8 cellular contexts compared by ENCODE assay signal in genomic region chr4:1684756-1685603, GRCh38. TPM values are rescaled to one million over a fixed set of nuclear protein-coding genes. Genes with fewer than 3 reads are reported as not detected.
DNase-seq lines count a peak whose midpoint lies in the region; ATAC-seq and TF ChIP-seq lines count a peak whose summit lies in the region.

No MANE protein-coding gene starts in this region.

- H3K27me3 ChIP-seq in Caco-2 (replicated peaks; ENCODE audit: control insufficient read depth, insufficient read depth, low read length) (no peaks in the 10 kb centered on the region), mucosa of rectum (ENCODE audit: control insufficient read depth in 2 of 2, insufficient read depth in 2 of 2, low read length in 2 of 2) (no peaks in the 10 kb centered on the region), BE2C (no peaks in the 10 kb centered on the region)

- H3K9me3 ChIP-seq in Caco-2 (no peaks in the 10 kb centered on the region), mucosa of rectum (ENCODE audit: control insufficient read depth in 2 of 2, low read length in 2 of 2) (no peaks in the 10 kb centered on the region), BE2C (no peaks in the 10 kb centered on the region)

- no peaks in the 10 kb centered on the region for H3K9me3 Mint-ChIP-seq in Caco-2 (ENCODE audit: unreplicated experiment)

- peak overlapping the region; percentile 63 to 79 for H3K9ac ChIP-seq in mucosa of rectum (ENCODE audit: low read depth in 1 of 2, low read length in 2 of 2)

- peaks cover 44% of the 10 kb centered on the region for H3K36me3 Mint-ChIP-seq in Caco-2 (ENCODE audit: insufficient read depth, unreplicated experiment)

- H3K27ac Mint-ChIP-seq in Caco-2 (ENCODE audit: unreplicated experiment), result no peak overlapping the region

- peaks cover 8% of the 10 kb centered on the region for H3K4me1 Mint-ChIP-seq in Caco-2 (ENCODE audit: low read depth, unreplicated experiment)

- H3K27ac ChIP-seq in mucosa of rectum (ENCODE audit: low read depth in 2 of 2, low read length in 2 of 2), result peak overlapping the region; percentile 48

- no peak for TF ChIP-seq CTCF in Caco-2 (IDR thresholded peaks at IDR 0.05; ENCODE audit: insufficient read depth in 1 of 2, low read depth in 1 of 2, low read length in 1 of 2, severe bottlenecking in 1 of 2, unreplicated experiment in 1 of 2)
- TF ChIP-seq CTCF in BE2C (IDR thresholded peaks at IDR 0.05; ENCODE audit: low read depth, low read length), result no peak

- H3K4me3 Mint-ChIP-seq in Caco-2 (ENCODE audit: unreplicated experiment), result peak overlapping the region; percentile 73

- peaks cover 10% of the 10 kb centered on the region; the same call in 1 of the 2 replicates for H3K4me1 ChIP-seq in Caco-2
- peaks cover 7 to 12% of the 10 kb centered on the region in 2 donors for H3K4me1 ChIP-seq in mucosa of rectum (ENCODE audit: control insufficient read depth in 2 of 2, insufficient read depth in 2 of 2, low read length in 2 of 2)
- H3K4me1 ChIP-seq in BE2C, result no peaks in the 10 kb centered on the region

- POLR2A ChIA-PET in Caco-2 (lab: Charles Lee), result no interaction called here

- peak overlapping the region; percentile 72 for H3K4me3 ChIP-seq in Caco-2 (ENCODE audit: low read depth, low read length)
- peak overlapping the region; percentile 66 to 71 for H3K4me3 ChIP-seq in mucosa of rectum (ENCODE audit: low read length in 2 of 2)
- no peak overlapping the region for H3K4me3 ChIP-seq in BE2C (ENCODE audit: low read depth, low read length)

- H3K36me3 ChIP-seq in Caco-2 (ENCODE audit: control insufficient read depth, insufficient read depth, low read length) (no peaks in the 10 kb centered on the region), mucosa of rectum (ENCODE audit: control insufficient read depth in 2 of 2, insufficient read depth in 2 of 2, low read length in 2 of 2) (no peaks in the 10 kb centered on the region), BE2C (no peaks in the 10 kb centered on the region; the same call in 1 of the 2 replicates)

- intact Hi-C loops in Caco-2 (cut with micrococcal nuclease; ENCODE audit: unreplicated experiment), result no loop called here

- peak; percentile 35 to 45 for DNase-seq in Caco-2
- DNase-seq in cerebellum (ENCODE audit: low spot score), result peak; percentile 22
- no peak for DNase-seq in NCI-H1436 (lab: John Stamatoyannopoulos, UW)
- no peak for DNase-seq in NCI-H2196 treated with DMSO at 0.1 percent for 48 hours (lab: John Stamatoyannopoulos, UW; ENCODE audit: unreplicated experiment)
- DNase-seq in SHP77 treated with DMSO at 0.1 percent for 48 hours (lab: John Stamatoyannopoulos, UW), result no peak
- DNase-seq in BE2C, result no peak

- BruUV-seq in Caco-2 (replicated peaks; lab: Mats Ljungman, UMichigan), result no TSS peak

- CTCF ChIA-PET in Caco-2 (lab: Charles Lee), result no interaction called here

- H3K27me3 Mint-ChIP-seq in Caco-2 (ENCODE audit: insufficient read depth, unreplicated experiment), result no peaks in the 10 kb centered on the region

- ATAC-seq in HG03060 (IDR thresholded peaks at IDR 0.05; ENCODE audit: low read depth, unreplicated experiment), result peak; percentile 10

RNA-seq across cellular contexts. Expression of gene FAM53A, which starts 0.9 kb away (rescaled TPM):
- total RNA-seq in Caco-2 (2022), result 4.1 and 5.2 TPM in 2 replicates
- 1.6 TPM for total RNA-seq in cerebellum
- polyA plus RNA-seq in BE2C (2012; ENCODE audit: insufficient read depth, insufficient read length, low read depth), result 6.2 TPM

RNA-seq across cellular contexts. Expression of gene SLBP, which starts 27.1 kb away (rescaled TPM):
- total RNA-seq in Caco-2 (2022) (113 and 116 TPM in 2 replicates), cerebellum (25.5 TPM)
- polyA plus RNA-seq in BE2C (2012; ENCODE audit: insufficient read depth, insufficient read length, low read depth), result 66.8 TPM

RNA-seq across cellular contexts. Expression of gene TMEM129, which starts 36.1 kb away (rescaled TPM):
- total RNA-seq in Caco-2 (2022) (36.5 and 39.0 TPM in 2 replicates), cerebellum (13.5 TPM)
- polyA plus RNA-seq in BE2C (2012; ENCODE audit: insufficient read depth, insufficient read length, low read depth), result 87.6 TPM

RNA-seq across cellular contexts. Expression of gene TACC3, which starts 36.3 kb away (rescaled TPM):
- 104 and 106 TPM in 2 replicates for total RNA-seq in Caco-2 (2022)
- 8.7 TPM for total RNA-seq in cerebellum
- polyA plus RNA-seq in BE2C (2012; ENCODE audit: insufficient read depth, insufficient read length, low read depth), result 38.0 TPM

Comparison
In these comparisons a context has a peak if more than half of its experiments do, and no peak if none do; other contexts are left out.
1. DNase-seq: peak in Caco-2 (2 of 2) and cerebellum (single experiment); none in NCI-H1436 (single experiment), NCI-H2196 treated with DMSO at 0.1 percent for 48 hours (single experiment), SHP77 treated with DMSO at 0.1 percent for 48 hours (single experiment) and BE2C (single experiment).